Comparison of ENCODE assay signal across 8 cellular contexts in the genomic region with DNA sequence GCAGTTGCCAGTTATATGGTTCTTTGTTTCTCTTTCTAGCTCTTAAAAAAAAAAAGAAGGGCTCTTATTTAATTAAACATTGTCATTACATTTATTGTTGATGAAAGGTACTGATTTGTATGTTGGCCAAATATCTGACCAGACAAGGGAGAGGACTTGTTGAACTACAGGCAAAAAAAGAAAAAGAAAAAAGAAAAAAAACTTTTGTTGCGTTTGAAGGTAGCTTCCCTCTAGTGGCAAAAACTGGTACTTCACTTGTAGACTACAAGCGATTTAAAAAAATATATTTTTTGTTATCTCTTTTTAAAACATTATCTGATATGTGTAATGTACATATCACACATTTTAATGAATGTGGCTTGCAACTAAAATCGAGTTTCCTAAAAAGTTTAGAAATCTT.
DNase-seq lines count a peak whose midpoint lies in the region; ATAC-seq and TF ChIP-seq lines count a peak whose summit lies in the region.

No MANE protein-coding gene starts in this region.

- H3K4me1 Mint-ChIP-seq in activated T-helper 2 cell treated with anti-CD3 and anti-CD28 coated beads, Interferon-gamma antibody, Interleukin-2, Interleukin-4, amounts not matched to agents 10 μg/mL and 5 μg/mL and 100 μg/mL, durations not matched to agents 14 hours and 24 hours and 36 hours (ENCODE audit: low read depth) = no peaks in the 10 kb centered on the region

- no peaks in the 10 kb centered on the region for H3K36me3 ChIP-seq in GM06990 (ENCODE audit: control insufficient read depth, insufficient read depth, low read length)

- no peaks in the 10 kb centered on the region for H3K36me3 Mint-ChIP-seq in activated T-helper 2 cell treated with anti-CD3 and anti-CD28 coated beads, Interferon-gamma antibody, Interleukin-2, Interleukin-4, amounts not matched to agents 10 μg/mL and 5 μg/mL and 100 μg/mL, durations not matched to agents 14 hours and 24 hours and 36 hours (ENCODE audit: low read depth)

- intact Hi-C loops in activated T-helper 2 cell treated with anti-CD3 and anti-CD28 coated beads, Interferon-gamma antibody, Interleukin-2, Interleukin-4, amounts not matched to agents 10 μg/mL and 5 μg/mL and 100 μg/mL, durations not matched to agents 14 hours and 24 hours and 36 hours (cut with micrococcal nuclease) = no loop called here

- H3K27ac Mint-ChIP-seq in activated T-helper 2 cell treated with anti-CD3 and anti-CD28 coated beads, Interferon-gamma antibody, Interleukin-2, Interleukin-4, amounts not matched to agents 10 μg/mL and 5 μg/mL and 100 μg/mL, durations not matched to agents 14 hours and 24 hours and 36 hours = no peak overlapping the region

- DNase-seq in GM06990 (ENCODE audit: extremely low read depth, insufficient read length) (no peak), NCI-H2029 treated with DMSO at 0.1 percent for 48 hours (lab: John Stamatoyannopoulos, UW) (peak; percentile 7), dedifferentiated amniotic fluid mesenchymal stem cell (ENCODE audit: extremely low spot score) (peak; percentile 43), non-pigmented ciliary epithelial cell (ENCODE audit: low read depth) (peak; percentile 31), NCI-H2107 treated with DMSO at 0.1 percent for 48 hours (lab: John Stamatoyannopoulos, UW; ENCODE audit: unreplicated experiment) (no peak), medulla oblongata (ENCODE audit: extremely low spot score) (no peak)
- DNase-seq in activated T-helper 2 cell treated with anti-CD3 and anti-CD28 coated beads, Interferon-gamma antibody, Interleukin-2, Interleukin-4, amounts not matched to agents 10 μg/mL and 5 μg/mL and 100 μg/mL, durations not matched to agents 14 hours and 24 hours and 36 hours (ENCODE audit: low spot score) = no peak

- no peaks in the 10 kb centered on the region for H3K27me3 Mint-ChIP-seq in activated T-helper 2 cell treated with anti-CD3 and anti-CD28 coated beads, Interferon-gamma antibody, Interleukin-2, Interleukin-4, amounts not matched to agents 10 μg/mL and 5 μg/mL and 100 μg/mL, durations not matched to agents 14 hours and 24 hours and 36 hours (ENCODE audit: low read depth)

- no peaks in the 10 kb centered on the region for H3K27me3 ChIP-seq in GM06990 (replicated peaks; ENCODE audit: control insufficient read depth, insufficient read depth, low read length)

- no peak for ATAC-seq in HG03039 (IDR thresholded peaks at IDR 0.05; ENCODE audit: unreplicated experiment)

- TF ChIP-seq CTCF in GM06990 (IDR thresholded peaks at IDR 0.05; ENCODE audit: insufficient read depth, low read length, poor library complexity, severe bottlenecking) = peak; percentile 68

- H3K9me3 Mint-ChIP-seq in activated T-helper 2 cell treated with anti-CD3 and anti-CD28 coated beads, Interferon-gamma antibody, Interleukin-2, Interleukin-4, amounts not matched to agents 10 μg/mL and 5 μg/mL and 100 μg/mL, durations not matched to agents 14 hours and 24 hours and 36 hours = no peaks in the 10 kb centered on the region

- H3K4me3 ChIP-seq in GM06990 (replicated peaks; ENCODE audit: low read depth, low read length) = no peak overlapping the region

- no peak overlapping the region for H3K4me3 Mint-ChIP-seq in activated T-helper 2 cell treated with anti-CD3 and anti-CD28 coated beads, Interferon-gamma antibody, Interleukin-2, Interleukin-4, amounts not matched to agents 10 μg/mL and 5 μg/mL and 100 μg/mL, durations not matched to agents 14 hours and 24 hours and 36 hours (ENCODE audit: low read depth)

Comparison
In these comparisons a context has a peak if more than half of its experiments do, and no peak if none do; other contexts are left out.
1. DNase-seq: peak in NCI-H2029 treated with DMSO at 0.1 percent for 48 hours (single experiment), dedifferentiated amniotic fluid mesenchymal stem cell (single experiment) and non-pigmented ciliary epithelial cell (single experiment); none in GM06990 (single experiment), activated T-helper 2 cell treated with anti-CD3 and anti-CD28 coated beads, Interferon-gamma antibody, Interleukin-2, Interleukin-4, amounts not matched to agents 10 μg/mL and 5 μg/mL and 100 μg/mL, durations not matched to agents 14 hours and 24 hours and 36 hours (single experiment), NCI-H2107 treated with DMSO at 0.1 percent for 48 hours (single experiment) and medulla oblongata (single experiment).